ENCODE assay signal across 1 cellular context in the genomic region with DNA sequence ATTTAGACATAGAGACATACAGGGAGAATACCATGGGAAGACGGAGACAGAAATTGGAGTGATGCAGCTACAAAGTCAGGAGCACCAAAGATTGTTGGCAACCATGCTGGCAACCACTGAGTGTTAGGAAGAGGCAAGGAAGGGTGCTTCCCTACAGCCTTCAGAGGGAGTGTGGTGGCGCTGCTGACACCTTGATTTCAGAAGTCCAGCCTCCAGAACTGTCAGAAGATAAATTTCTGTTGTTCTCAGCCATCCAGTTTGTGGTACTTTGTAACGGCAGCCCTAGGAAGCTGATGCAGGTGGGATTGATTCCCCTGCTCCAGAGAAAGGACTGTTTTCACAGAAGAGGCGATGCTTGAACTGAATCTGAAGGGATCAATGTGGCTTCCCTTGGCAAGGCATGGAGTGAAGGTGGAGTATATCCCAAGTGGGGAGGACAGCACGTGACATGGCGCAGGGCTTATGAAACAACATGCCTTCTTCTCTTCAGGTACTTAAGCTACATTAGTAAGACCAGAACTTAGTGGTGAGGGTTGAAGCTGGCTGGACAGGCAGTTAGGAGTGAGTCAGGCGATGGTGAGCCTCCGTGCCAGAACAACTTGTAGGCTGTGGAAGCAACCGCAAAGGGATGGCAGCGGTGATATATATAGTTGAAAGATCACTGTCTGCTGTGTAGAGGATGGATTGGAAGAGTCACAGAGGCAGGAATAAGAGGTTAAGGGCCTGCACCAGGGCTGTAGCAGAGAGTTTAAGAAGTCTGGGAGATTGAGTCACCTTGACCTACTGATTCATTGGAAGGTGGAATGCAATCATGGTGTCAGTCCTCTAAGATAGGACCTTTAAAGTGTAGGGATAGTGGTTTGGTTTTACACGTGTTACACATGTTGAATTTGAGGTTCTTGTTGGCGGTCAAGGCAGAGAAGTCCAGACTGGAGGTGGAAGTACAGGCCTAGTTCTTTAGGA.
TF ChIP-seq lines count a peak whose summit lies in the region.

No MANE protein-coding gene starts in this region.

TF ChIP-seq in K562, 482 proteins besides CTCF, POLR2A, EP300 and RAD21 (continued from another document and continues in another):
- peak in 1 of 2 experiments; percentile 15; a peak in 1 of 4 replicates for TF ChIP-seq MLLT1 (IDR thresholded peaks at IDR 0.05)
- no peak for TF ChIP-seq LEF1 (IDR thresholded peaks at IDR 0.05)
- peak; percentile 27; the same call in 1 of the 2 replicates for TF ChIP-seq CEBPB (tag; IDR thresholded peaks at IDR 0.05)
- TF ChIP-seq ZNF318 (IDR thresholded peaks at IDR 0.05; ENCODE audit: borderline replicate concordance in 1 of 2, low read depth in 1 of 2) = 0 out of 4 replicates have a peak, but pooled peaks of 1 of the 2 experiments have one; percentile 12
- TF ChIP-seq, protein P1, sequence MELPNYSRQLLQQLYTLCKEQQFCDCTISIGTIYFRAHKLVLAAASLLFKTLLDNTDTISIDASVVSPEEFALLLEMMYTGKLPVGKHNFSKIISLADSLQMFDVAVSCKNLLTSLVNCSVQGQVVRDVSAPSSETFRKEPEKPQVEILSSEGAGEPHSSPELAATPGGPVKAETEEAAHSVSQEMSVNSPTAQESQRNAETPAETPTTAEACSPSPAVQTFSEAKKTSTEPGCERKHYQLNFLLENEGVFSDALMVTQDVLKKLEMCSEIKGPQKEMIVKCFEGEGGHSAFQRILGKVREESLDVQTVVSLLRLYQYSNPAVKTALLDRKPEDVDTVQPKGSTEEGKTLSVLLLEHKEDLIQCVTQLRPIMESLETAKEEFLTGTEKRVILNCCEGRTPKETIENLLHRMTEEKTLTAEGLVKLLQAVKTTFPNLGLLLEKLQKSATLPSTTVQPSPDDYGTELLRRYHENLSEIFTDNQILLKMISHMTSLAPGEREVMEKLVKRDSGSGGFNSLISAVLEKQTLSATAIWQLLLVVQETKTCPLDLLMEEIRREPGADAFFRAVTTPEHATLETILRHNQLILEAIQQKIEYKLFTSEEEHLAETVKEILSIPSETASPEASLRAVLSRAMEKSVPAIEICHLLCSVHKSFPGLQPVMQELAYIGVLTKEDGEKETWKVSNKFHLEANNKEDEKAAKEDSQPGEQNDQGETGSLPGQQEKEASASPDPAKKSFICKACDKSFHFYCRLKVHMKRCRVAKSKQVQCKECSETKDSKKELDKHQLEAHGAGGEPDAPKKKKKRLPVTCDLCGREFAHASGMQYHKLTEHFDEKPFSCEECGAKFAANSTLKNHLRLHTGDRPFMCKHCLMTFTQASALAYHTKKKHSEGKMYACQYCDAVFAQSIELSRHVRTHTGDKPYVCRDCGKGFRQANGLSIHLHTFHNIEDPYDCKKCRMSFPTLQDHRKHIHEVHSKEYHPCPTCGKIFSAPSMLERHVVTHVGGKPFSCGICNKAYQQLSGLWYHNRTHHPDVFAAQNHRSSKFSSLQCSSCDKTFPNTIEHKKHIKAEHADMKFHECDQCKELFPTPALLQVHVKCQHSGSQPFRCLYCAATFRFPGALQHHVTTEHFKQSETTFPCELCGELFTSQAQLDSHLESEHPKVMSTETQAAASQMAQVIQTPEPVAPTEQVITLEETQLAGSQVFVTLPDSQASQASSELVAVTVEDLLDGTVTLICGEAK (IDR thresholded peaks at IDR 0.05) = peak; percentile 2; the same call in 1 of the 2 replicates
- TF ChIP-seq, protein P1 (CRISPR knock-in tag; IDR thresholded peaks at IDR 0.05) = no peak
- TF ChIP-seq ZNF324 (CRISPR knock-in tag; IDR thresholded peaks at IDR 0.05) = no peak
- no peak for TF ChIP-seq ESRRB (CRISPR knock-in tag; IDR thresholded peaks at IDR 0.05; ENCODE audit: borderline replicate concordance)
- no peak for TF ChIP-seq POLR3A (IDR thresholded peaks at IDR 0.05; ENCODE audit: borderline replicate concordance, extremely low read depth, insufficient read depth, insufficient read length)
- no peak for TF ChIP-seq GTF2B (IDR thresholded peaks at IDR 0.05; ENCODE audit: extremely low read depth, insufficient read length)
- peak; percentile 31; the same call in 1 of the 2 replicates for TF ChIP-seq ATF3 (IDR thresholded peaks at IDR 0.05)
- no peak for TF ChIP-seq ATF3 (CRISPR knock-in tag; conservative IDR thresholded peaks at IDR 0.05)
- TF ChIP-seq, protein P2, sequence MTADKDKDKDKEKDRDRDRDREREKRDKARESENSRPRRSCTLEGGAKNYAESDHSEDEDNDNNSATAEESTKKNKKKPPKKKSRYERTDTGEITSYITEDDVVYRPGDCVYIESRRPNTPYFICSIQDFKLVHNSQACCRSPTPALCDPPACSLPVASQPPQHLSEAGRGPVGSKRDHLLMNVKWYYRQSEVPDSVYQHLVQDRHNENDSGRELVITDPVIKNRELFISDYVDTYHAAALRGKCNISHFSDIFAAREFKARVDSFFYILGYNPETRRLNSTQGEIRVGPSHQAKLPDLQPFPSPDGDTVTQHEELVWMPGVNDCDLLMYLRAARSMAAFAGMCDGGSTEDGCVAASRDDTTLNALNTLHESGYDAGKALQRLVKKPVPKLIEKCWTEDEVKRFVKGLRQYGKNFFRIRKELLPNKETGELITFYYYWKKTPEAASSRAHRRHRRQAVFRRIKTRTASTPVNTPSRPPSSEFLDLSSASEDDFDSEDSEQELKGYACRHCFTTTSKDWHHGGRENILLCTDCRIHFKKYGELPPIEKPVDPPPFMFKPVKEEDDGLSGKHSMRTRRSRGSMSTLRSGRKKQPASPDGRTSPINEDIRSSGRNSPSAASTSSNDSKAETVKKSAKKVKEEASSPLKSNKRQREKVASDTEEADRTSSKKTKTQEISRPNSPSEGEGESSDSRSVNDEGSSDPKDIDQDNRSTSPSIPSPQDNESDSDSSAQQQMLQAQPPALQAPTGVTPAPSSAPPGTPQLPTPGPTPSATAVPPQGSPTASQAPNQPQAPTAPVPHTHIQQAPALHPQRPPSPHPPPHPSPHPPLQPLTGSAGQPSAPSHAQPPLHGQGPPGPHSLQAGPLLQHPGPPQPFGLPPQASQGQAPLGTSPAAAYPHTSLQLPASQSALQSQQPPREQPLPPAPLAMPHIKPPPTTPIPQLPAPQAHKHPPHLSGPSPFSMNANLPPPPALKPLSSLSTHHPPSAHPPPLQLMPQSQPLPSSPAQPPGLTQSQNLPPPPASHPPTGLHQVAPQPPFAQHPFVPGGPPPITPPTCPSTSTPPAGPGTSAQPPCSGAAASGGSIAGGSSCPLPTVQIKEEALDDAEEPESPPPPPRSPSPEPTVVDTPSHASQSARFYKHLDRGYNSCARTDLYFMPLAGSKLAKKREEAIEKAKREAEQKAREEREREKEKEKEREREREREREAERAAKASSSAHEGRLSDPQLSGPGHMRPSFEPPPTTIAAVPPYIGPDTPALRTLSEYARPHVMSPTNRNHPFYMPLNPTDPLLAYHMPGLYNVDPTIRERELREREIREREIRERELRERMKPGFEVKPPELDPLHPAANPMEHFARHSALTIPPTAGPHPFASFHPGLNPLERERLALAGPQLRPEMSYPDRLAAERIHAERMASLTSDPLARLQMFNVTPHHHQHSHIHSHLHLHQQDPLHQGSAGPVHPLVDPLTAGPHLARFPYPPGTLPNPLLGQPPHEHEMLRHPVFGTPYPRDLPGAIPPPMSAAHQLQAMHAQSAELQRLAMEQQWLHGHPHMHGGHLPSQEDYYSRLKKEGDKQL (CRISPR knock-in tag; IDR thresholded peaks at IDR 0.05; ENCODE audit: borderline replicate concordance) = no peak
- peak; percentile 31; the same call in 1 of the 2 replicates for TF ChIP-seq ZBED1 (IDR thresholded peaks at IDR 0.05)
- TF ChIP-seq SREBF2 (CRISPR knock-in tag; IDR thresholded peaks at IDR 0.05) = no peak
